In the genomic region with DNA sequence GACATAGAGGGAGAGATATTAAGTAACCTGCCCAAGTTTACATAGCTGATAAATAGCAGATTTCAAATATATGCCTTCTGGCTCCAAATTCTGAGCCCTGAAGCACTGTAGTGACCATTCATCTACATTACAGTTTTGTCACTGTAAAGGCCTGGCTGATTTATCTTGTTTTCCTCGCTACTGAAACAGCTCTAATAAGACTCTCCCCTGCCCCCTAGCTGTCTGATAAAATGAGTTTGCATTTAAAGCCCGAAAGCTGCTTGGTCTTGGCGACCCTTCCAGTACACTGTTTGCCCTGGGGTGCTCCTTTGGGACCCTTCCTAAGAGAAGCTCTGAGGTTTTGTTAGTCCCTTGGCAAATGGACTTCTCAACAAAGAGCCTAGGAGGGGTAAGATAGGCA, we compare ENCODE assay signal across 9 cellular contexts. TPM values are rescaled to one million over a fixed set of nuclear protein-coding genes. Genes with fewer than 3 reads are reported as not detected.
DNase-seq lines count a peak whose midpoint lies in the region; ATAC-seq, FAIRE-seq and TF ChIP-seq lines count a peak whose summit lies in the region.
"Had no signal": no experiment of that assay in that cellular context is flagged by ENCODE, and none has a peak within 500 bp of the region (broad histone marks: within the 10 kb centered on the region; RNA-seq: fewer than 3 reads in every experiment).

No MANE protein-coding gene starts in this region.

- H3K4me1 ChIP-seq in K562 (replicated peaks in 1 of 2; ENCODE audit: control insufficient read depth in 2 of 2, insufficient read depth in 2 of 2, low read length in 2 of 2): peaks cover 0 to 17% of the 10 kb centered on the region in 2 experiments; a peak in 4 of 5 replicates
- H3K4me1 ChIP-seq in lung (ENCODE audit: control insufficient read depth in 2 of 2, insufficient read depth in 2 of 2, low read length in 2 of 2): no peaks in the 10 kb centered on the region

- H2AFZ ChIP-seq in K562 (ENCODE audit: low read depth, low read length): peak overlapping the region; percentile 84

- H3K79me2 ChIP-seq in K562 (ENCODE audit: control insufficient read depth, insufficient read depth, low read length): no peaks in the 10 kb centered on the region

- H3K9me1 ChIP-seq in K562 (ENCODE audit: control insufficient read depth, insufficient read depth, low read length): no peaks in the 10 kb centered on the region

- TF ChIP-seq CTCF in K562 (IDR thresholded peaks at IDR 0.05 in 2 of 3, conservative IDR thresholded peaks at IDR 0.05 in 1 of 3; ENCODE audit: insufficient read depth in 2 of 3, low read depth in 1 of 3, low read length in 3 of 3) (peak; percentile 28 to 61 (median 60); a peak in 4 of 6 replicates), lung (IDR thresholded peaks at IDR 0.05; ENCODE audit: control extremely low read depth, extremely low read depth) (peak; percentile 9)

- no TSS peak for BruUV-seq in K562 (replicated peaks; lab: Mats Ljungman, UMichigan)

- POLR2A ChIA-PET in K562 (lab: Yijun Ruan, JAX): no interaction called here

- H3K9ac ChIP-seq in K562 (ENCODE audit: insufficient read depth in 1 of 2, low read depth in 2 of 2, low read length in 2 of 2): no peak overlapping the region

- TF ChIP-seq POLR2A in K562 (conservative IDR thresholded peaks at IDR 0.05): no peak

- 0% methylated on average over 3 of the region's 3 CpGs for WGBS in K562 (ENCODE audit: insufficient coverage, low coverage, missing lambda C conversion rate)
- 38 to 61% methylated on average over 3 of the region's 3 CpGs for WGBS in lung, 2 donors

- TF ChIP-seq EP300 in K562 (IDR thresholded peaks at IDR 0.05; ENCODE audit: low read length): no peak

- peak; percentile 87 for ATAC-seq in K562
- ATAC-seq in lung (ENCODE audit: insufficient read depth, low FRiP score): no peak
- ATAC-seq in HG03439 (IDR thresholded peaks at IDR 0.05; ENCODE audit: unreplicated experiment): no peak
- ATAC-seq in GM19035 (IDR thresholded peaks at IDR 0.05; ENCODE audit: unreplicated experiment): no peak

- no peaks in the 10 kb centered on the region for H3K36me3 ChIP-seq in K562 (ENCODE audit: control insufficient read depth, insufficient read depth, low read length)
- no peaks in the 10 kb centered on the region for H3K36me3 ChIP-seq in lung (ENCODE audit: control insufficient read depth in 2 of 2, insufficient read depth in 2 of 2, low read length in 2 of 2)
- H3K36me3 ChIP-seq in H7 (replicated peaks; ENCODE audit: control insufficient read depth, insufficient read depth, low read length): no peaks in the 10 kb centered on the region

- no peak overlapping the region for H3K4me3 ChIP-seq in K562
- H3K4me3 ChIP-seq in lung: no peak overlapping the region
- H3K4me3 ChIP-seq in H7 (ENCODE audit: insufficient read depth, low read depth, low read length): no peak overlapping the region

- CTCF ChIA-PET in K562 (lab: Yijun Ruan, JAX; ENCODE audit: low intra/inter-chr PET ratio): no interaction called here

- H3K4me2 ChIP-seq in K562 (ENCODE audit: insufficient read depth, low read length): peak overlapping the region; percentile 18; the same call in 1 of the 2 replicates

- TF ChIP-seq RAD21 in K562 (CRISPR knock-in tag; conservative IDR thresholded peaks at IDR 0.05 in 1 of 2, IDR thresholded peaks at IDR 0.05 in 1 of 2): peak; percentile 41 to 55

- no peaks in the 10 kb centered on the region for H4K20me1 ChIP-seq in K562 (replicated peaks; ENCODE audit: control insufficient read depth, insufficient read depth, low read length)

- peak; percentile 8 for DNase-seq in Daoy (ENCODE audit: low read depth)
- DNase-seq in HuH-7 (ENCODE audit: low spot score): peak; percentile 15
- DNase-seq in K562 (ENCODE audit: extremely low read depth in 1 of 4, low spot score in 3 of 4): peak; percentile 7 to 51 (median 16)
- no peak for DNase-seq in lung (ENCODE audit: low spot score)
- no peak for DNase-seq in NCI-H1930 (lab: John Stamatoyannopoulos, UW)
- no peak for DNase-seq in H7
- DNase-seq: NCI-H510A had no signal

- intact Hi-C loops in K562 (cut with micrococcal nuclease): no loop called here

- FAIRE-seq in K562 (lab: Jason Lieb, UNC): peak; percentile 56

- H3K27me3 ChIP-seq in K562 (ENCODE audit: control insufficient read depth in 2 of 2, insufficient read depth in 2 of 2, low read length in 2 of 2): no peaks in the 10 kb centered on the region
- H3K27me3 ChIP-seq in lung (ENCODE audit: control insufficient read depth, insufficient read depth): no peaks in the 10 kb centered on the region
- H3K27me3 ChIP-seq in H7 (ENCODE audit: control insufficient read depth, insufficient read depth, low read length): no peaks in the 10 kb centered on the region

- H3K9me3 ChIP-seq in K562 (replicated peaks; ENCODE audit: control insufficient read depth, insufficient read depth, low read depth, low read length) (no peaks in the 10 kb centered on the region), lung (ENCODE audit: control insufficient read depth in 2 of 2, insufficient read depth in 1 of 2, low read length in 1 of 2) (no peaks in the 10 kb centered on the region)

- H3K27ac ChIP-seq in K562 (ENCODE audit: extremely low read depth, low read depth, low read length) (no peak overlapping the region), lung (ENCODE audit: low read depth in 1 of 2, low read length in 1 of 2) (no peak overlapping the region)

- in situ Hi-C loops in K562 (cut with MboI): no loop called here

TF ChIP-seq in K562, 482 proteins besides CTCF, POLR2A, EP300 and RAD21 (continues in another document):
- TF ChIP-seq, protein P1, sequence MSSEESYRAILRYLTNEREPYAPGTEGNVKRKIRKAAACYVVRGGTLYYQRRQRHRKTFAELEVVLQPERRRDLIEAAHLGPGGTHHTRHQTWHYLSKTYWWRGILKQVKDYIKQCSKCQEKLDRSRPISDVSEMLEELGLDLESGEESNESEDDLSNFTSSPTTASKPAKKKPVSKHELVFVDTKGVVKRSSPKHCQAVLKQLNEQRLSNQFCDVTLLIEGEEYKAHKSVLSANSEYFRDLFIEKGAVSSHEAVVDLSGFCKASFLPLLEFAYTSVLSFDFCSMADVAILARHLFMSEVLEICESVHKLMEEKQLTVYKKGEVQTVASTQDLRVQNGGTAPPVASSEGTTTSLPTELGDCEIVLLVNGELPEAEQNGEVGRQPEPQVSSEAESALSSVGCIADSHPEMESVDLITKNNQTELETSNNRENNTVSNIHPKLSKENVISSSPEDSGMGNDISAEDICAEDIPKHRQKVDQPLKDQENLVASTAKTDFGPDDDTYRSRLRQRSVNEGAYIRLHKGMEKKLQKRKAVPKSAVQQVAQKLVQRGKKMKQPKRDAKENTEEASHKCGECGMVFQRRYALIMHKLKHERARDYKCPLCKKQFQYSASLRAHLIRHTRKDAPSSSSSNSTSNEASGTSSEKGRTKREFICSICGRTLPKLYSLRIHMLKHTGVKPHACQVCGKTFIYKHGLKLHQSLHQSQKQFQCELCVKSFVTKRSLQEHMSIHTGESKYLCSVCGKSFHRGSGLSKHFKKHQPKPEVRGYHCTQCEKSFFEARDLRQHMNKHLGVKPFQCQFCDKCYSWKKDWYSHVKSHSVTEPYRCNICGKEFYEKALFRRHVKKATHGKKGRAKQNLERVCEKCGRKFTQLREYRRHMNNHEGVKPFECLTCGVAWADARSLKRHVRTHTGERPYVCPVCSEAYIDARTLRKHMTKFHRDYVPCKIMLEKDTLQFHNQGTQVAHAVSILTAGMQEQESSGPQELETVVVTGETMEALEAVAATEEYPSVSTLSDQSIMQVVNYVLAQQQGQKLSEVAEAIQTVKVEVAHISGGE (CRISPR knock-in tag; IDR thresholded peaks at IDR 0.05): no peak
- no peak for TF ChIP-seq ZNF316 (IDR thresholded peaks at IDR 0.05)
- TF ChIP-seq ELF4 (CRISPR knock-in tag; IDR thresholded peaks at IDR 0.05): no peak
- no peak for TF ChIP-seq TAF1 (IDR thresholded peaks at IDR 0.05; ENCODE audit: control insufficient read depth, extremely low read depth, insufficient read depth, low read length, severe bottlenecking)
- TF ChIP-seq SP1 (CRISPR knock-in tag; IDR thresholded peaks at IDR 0.05): no peak

RNA-seq across cellular contexts. Expression of a gene that starts 59.7 kb away (rescaled TPM):
- total RNA-seq in Daoy (2014; rRNA removed; shearing (Covaris generic)): 9.6 and 14.6 TPM in 2 replicates
- 3.0 and 16.3 TPM in 2 replicates for total RNA-seq in K562 (2011; cell fraction: chromatin; rRNA removed; ENCODE audit: low replicate concordance)
- 1.5 and 5.5 TPM in 2 replicates for total RNA-seq in K562 (2011; cell fraction: nucleolus; rRNA removed)
- 6.7 and 7.6 TPM in 2 replicates for total RNA-seq in K562 (2011; cell fraction: nucleoplasm; rRNA removed)
- total RNA-seq in K562 (2014; rRNA removed) (3.4 and 3.8 TPM in 2 replicates), K562 (2014; rRNA removed; fragmentation: Illumina TruSeq; extraction: Trizol) (8.6 and 10.6 TPM in 2 replicates), K562 (2015; rRNA removed; fragmentation: Illumina TruSeq; extraction: Trizol) (7.7 and 8.9 TPM in 2 replicates), K562 (2021) (4.7 and 6.4 TPM in 2 replicates), lung (10 to 100 TPM; 19.3 to 52.4 TPM)
- polyA plus RNA-seq in K562 (2011; rRNA removed) (3.6 and 3.7 TPM in 2 replicates), K562 (2014; fragmentation: Illumina TruSeq; extraction: Trizol) (5.1 and 5.3 TPM in 2 replicates), K562 (2014; fragmentation: Nextera tagmentation; extraction: Ambion mirVana) (1 to 10 TPM; 3.0 to 3.9 TPM), K562 (2014; rRNA removed) (2.9 and 3.0 TPM in 2 replicates), lung (1 to 10 TPM; 4.2 to 6.3 TPM)
- 0.49 and 1.1 TPM in 2 replicates for polyA plus RNA-seq in K562 (2011; cell fraction: cytosol; rRNA removed)
- 2.5 and 4.5 TPM in 2 replicates for polyA plus RNA-seq in K562 (2011; cell fraction: nucleus; rRNA removed)
- polyA plus RNA-seq in K562 (2012): 2.9 and 5.3 TPM in 2 replicates
- polyA minus RNA-seq in K562 (2011; rRNA and poly(A)+ RNA removed): 5.6 and 9.4 TPM in 2 replicates
- 2.2 and 3.5 TPM in 2 replicates for polyA minus RNA-seq in K562 (2011; cell fraction: cytosol; rRNA and poly(A)+ RNA removed)
- 9.0 and 17.3 TPM in 2 replicates for polyA minus RNA-seq in K562 (2011; cell fraction: nucleus; rRNA and poly(A)+ RNA removed)
- total RNA-seq in H7 (2014; rRNA removed; shearing (Covaris generic)): 9.6 and 13.9 TPM in 2 replicates

Comparison
In these comparisons a context has a peak if more than half of its experiments do, and no peak if none do; other contexts are left out.
1. DNase-seq: peak in Daoy (single experiment), HuH-7 (single experiment) and K562 (4 of 4); none in lung (single experiment), NCI-H1930 (0 of 2) and H7 (single experiment).